In the genomic region with DNA sequence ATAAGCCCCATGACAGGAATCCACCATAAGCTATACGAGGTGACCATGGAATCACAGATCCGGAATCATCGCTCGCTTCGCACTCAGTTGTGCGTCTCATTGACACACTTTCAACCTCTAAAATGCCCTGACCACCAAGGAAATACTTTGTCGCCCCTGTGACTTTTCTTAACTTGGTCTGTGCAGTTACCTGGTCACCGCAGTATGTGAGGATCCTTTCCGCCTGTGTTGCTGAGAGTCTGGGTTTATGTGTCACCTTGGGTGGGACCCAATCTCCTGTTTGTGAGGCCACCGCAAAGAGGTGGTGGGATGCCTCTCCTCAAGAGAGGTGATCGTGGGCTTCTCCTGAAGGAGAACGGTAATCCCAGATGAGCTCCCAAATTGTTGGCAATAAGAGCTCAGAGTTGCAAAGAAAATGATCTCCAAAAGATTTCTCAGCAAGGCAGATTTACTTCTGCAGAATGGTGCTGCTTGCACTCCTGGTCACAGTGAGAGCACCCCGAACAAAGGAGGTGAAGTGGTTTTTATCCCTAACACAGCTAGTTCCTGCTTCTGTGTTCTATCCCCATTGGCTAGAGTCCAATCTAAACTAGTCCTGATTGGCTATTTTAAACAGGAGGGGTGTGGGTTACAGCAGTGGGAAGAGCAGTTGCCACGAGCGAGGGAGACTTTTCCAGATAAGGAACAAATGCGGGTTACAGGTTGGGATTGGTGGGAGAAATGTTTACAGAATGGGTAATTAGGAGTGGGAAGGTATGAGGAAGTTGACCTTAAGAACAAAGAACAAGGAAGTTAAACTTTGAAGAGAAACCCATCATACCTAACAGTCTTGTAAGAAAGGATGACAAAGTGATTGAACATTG, we compare ENCODE assay signal across 1 cellular context.
A peak's percentile ranks its signal among the peaks of the same experiment; 100 is the strongest.
TF ChIP-seq lines count a peak whose summit lies in the region.

No MANE protein-coding gene starts in this region.

TF ChIP-seq in K562, 482 proteins besides CTCF, POLR2A, EP300 and RAD21 (continued from another document and continues in another):
- no peak for TF ChIP-seq MGA (IDR thresholded peaks at IDR 0.05)
- TF ChIP-seq FOS (IDR thresholded peaks at IDR 0.05; ENCODE audit: extremely low read depth, insufficient read length), result no peak
- TF ChIP-seq ZNF239 (CRISPR knock-in tag; IDR thresholded peaks at IDR 0.05), result no peak
- TF ChIP-seq PCBP1 (IDR thresholded peaks at IDR 0.05; ENCODE audit: low read depth, low read length, poor library complexity, severe bottlenecking), result no peak
- no peak for TF ChIP-seq FOXJ3 (CRISPR knock-in tag; IDR thresholded peaks at IDR 0.05)
- no peak for TF ChIP-seq PHF8 (IDR thresholded peaks at IDR 0.05; ENCODE audit: borderline replicate concordance, low read length)
- TF ChIP-seq, protein P1, sequence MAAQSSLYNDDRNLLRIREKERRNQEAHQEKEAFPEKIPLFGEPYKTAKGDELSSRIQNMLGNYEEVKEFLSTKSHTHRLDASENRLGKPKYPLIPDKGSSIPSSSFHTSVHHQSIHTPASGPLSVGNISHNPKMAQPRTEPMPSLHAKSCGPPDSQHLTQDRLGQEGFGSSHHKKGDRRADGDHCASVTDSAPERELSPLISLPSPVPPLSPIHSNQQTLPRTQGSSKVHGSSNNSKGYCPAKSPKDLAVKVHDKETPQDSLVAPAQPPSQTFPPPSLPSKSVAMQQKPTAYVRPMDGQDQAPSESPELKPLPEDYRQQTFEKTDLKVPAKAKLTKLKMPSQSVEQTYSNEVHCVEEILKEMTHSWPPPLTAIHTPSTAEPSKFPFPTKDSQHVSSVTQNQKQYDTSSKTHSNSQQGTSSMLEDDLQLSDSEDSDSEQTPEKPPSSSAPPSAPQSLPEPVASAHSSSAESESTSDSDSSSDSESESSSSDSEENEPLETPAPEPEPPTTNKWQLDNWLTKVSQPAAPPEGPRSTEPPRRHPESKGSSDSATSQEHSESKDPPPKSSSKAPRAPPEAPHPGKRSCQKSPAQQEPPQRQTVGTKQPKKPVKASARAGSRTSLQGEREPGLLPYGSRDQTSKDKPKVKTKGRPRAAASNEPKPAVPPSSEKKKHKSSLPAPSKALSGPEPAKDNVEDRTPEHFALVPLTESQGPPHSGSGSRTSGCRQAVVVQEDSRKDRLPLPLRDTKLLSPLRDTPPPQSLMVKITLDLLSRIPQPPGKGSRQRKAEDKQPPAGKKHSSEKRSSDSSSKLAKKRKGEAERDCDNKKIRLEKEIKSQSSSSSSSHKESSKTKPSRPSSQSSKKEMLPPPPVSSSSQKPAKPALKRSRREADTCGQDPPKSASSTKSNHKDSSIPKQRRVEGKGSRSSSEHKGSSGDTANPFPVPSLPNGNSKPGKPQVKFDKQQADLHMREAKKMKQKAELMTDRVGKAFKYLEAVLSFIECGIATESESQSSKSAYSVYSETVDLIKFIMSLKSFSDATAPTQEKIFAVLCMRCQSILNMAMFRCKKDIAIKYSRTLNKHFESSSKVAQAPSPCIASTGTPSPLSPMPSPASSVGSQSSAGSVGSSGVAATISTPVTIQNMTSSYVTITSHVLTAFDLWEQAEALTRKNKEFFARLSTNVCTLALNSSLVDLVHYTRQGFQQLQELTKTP (IDR thresholded peaks at IDR 0.05; ENCODE audit: low read depth in 1 of 2, partially characterized antibody in 2 of 2), result peak in 1 of 2 experiments; percentile 52
- TF ChIP-seq CBFA2T3 (IDR thresholded peaks at IDR 0.05), result no peak
- no peak for TF ChIP-seq CCAR2 (IDR thresholded peaks at IDR 0.05; ENCODE audit: low read depth, low read length)
- TF ChIP-seq NR0B1 (IDR thresholded peaks at IDR 0.05; ENCODE audit: partially characterized antibody), result no peak
- peak; percentile 71; the same call in 1 of the 2 replicates for TF ChIP-seq CC2D1A (IDR thresholded peaks at IDR 0.05)
- TF ChIP-seq ESRRB (CRISPR knock-in tag; IDR thresholded peaks at IDR 0.05; ENCODE audit: borderline replicate concordance), result no peak
- no peak for TF ChIP-seq STAT6 (CRISPR knock-in tag; IDR thresholded peaks at IDR 0.05)
- no peak for TF ChIP-seq CBFA2T2 (conservative IDR thresholded peaks at IDR 0.05)
- no peak for TF ChIP-seq YBX1 (IDR thresholded peaks at IDR 0.05)
- no peak for TF ChIP-seq FOSL1 (tag; conservative IDR thresholded peaks at IDR 0.05)
- TF ChIP-seq SRSF3 (IDR thresholded peaks at IDR 0.05; ENCODE audit: insufficient read depth, low read length), result no peak
- TF ChIP-seq TBP (optimal IDR thresholded peaks at IDR 0.05; ENCODE audit: low read depth, low read length), result no peak
- no peak for TF ChIP-seq HES1 (IDR thresholded peaks at IDR 0.05; ENCODE audit: low read depth)
- no peak for TF ChIP-seq ZHX1 (conservative IDR thresholded peaks at IDR 0.05; ENCODE audit: low read length)
- TF ChIP-seq RHOXF2B (CRISPR knock-in tag; conservative IDR thresholded peaks at IDR 0.05), result no peak
- TF ChIP-seq PRMT5 (CRISPR knock-in tag; IDR thresholded peaks at IDR 0.05), result no peak
- TF ChIP-seq ZNF561 (CRISPR knock-in tag; conservative IDR thresholded peaks at IDR 0.05), result peak; percentile 96
- no peak for TF ChIP-seq ZNF639 (CRISPR knock-in tag; conservative IDR thresholded peaks at IDR 0.05 in 1 of 2, IDR thresholded peaks at IDR 0.05 in 1 of 2)
- no peak for TF ChIP-seq ZNF184 (CRISPR knock-in tag; IDR thresholded peaks at IDR 0.05)
- TF ChIP-seq RAD51 (IDR thresholded peaks at IDR 0.05; ENCODE audit: borderline replicate concordance, low read depth), result no peak
